ENCODE assay signal across 28 cellular contexts in genomic region chr16:54174201-54174600, GRCh38.
DNase-seq lines count a peak whose midpoint lies in the region; ATAC-seq, FAIRE-seq and TF ChIP-seq lines count a peak whose summit lies in the region.
"Had no signal": no experiment of that assay in that cellular context is flagged by ENCODE, and none has a peak within 500 bp of the region (broad histone marks: within the 10 kb centered on the region; RNA-seq: fewer than 3 reads in every experiment).

No MANE protein-coding gene starts in this region.

- H3K79me2 ChIP-seq in HepG2 (ENCODE audit: insufficient read depth, low read length) = no peaks in the 10 kb centered on the region

- in situ Hi-C loops in HepG2 (cut with HindIII; ENCODE audit: extremely low pct_ligation_motif_present, low pct_unique_long_range_greater_than_20kb) = no loop called here

- H3K27ac ChIP-seq in HepG2 (ENCODE audit: extremely low read length, insufficient read depth, low read length) = peak overlapping the region; percentile 97
- H3K27ac ChIP-seq in right lobe of liver = peak overlapping the region in 1 of 3 donors; percentile 83
- H3K27ac ChIP-seq: BLaER1, RWPE1, SK-N-MC, transverse colon had no signal

- no peak overlapping the region for H2AFZ ChIP-seq in HepG2 (ENCODE audit: low read length)

- BruUV-seq in HepG2 (replicated peaks; lab: Mats Ljungman, UMichigan) = no TSS peak

- TF ChIP-seq CTCF in HepG2 (CRISPR knock-in tag; IDR thresholded peaks at IDR 0.05) (no peak), right lobe of liver (IDR thresholded peaks at IDR 0.05) (no peak)

- no peaks in the 10 kb centered on the region for H3K36me3 ChIP-seq in HepG2 (replicated peaks in 1 of 2; ENCODE audit: control insufficient read depth in 1 of 2, insufficient read depth in 2 of 2, low read length in 2 of 2)
- no peaks in the 10 kb centered on the region for H3K36me3 ChIP-seq in right lobe of liver
- H3K36me3 ChIP-seq: BLaER1, pancreas, transverse colon had no signal

- no peak for TF ChIP-seq POLR2A in HepG2 (IDR thresholded peaks at IDR 0.05; ENCODE audit: insufficient read depth in 1 of 2, low read depth in 2 of 2, low read length in 2 of 2)
- TF ChIP-seq POLR2A in right lobe of liver (IDR thresholded peaks at IDR 0.05) = no peak

- CTCF ChIA-PET in HepG2 (lab: Yijun Ruan, JAX; ENCODE audit: low intra/inter-chr PET ratio, low total read pairs) = no interaction called here

- intact Hi-C loops in HepG2 (cut with micrococcal nuclease; ENCODE audit: unreplicated experiment) = loop anchor here (2.0 to 10.0 kb wide), 3 partner anchors 109 to 629 kb away; partner anchors contain the start of gene IRX3
- intact Hi-C loops in right lobe of liver (cut with DNase I) = no loop called here

- H3K9me3 ChIP-seq in HepG2 (ENCODE audit: low read length) (no peaks in the 10 kb centered on the region), right lobe of liver (no peaks in the 10 kb centered on the region)
- H3K9me3 ChIP-seq: BLaER1, pancreas, transverse colon had no signal

- no peak for TF ChIP-seq RAD21 in HepG2 (CRISPR knock-in tag; IDR thresholded peaks at IDR 0.05)

- H3K27me3 ChIP-seq in HepG2 (ENCODE audit: control insufficient read depth in 1 of 2, insufficient read depth in 2 of 2, low read length in 2 of 2) (no peaks in the 10 kb centered on the region), right lobe of liver (no peaks in the 10 kb centered on the region)
- H3K27me3 ChIP-seq: pancreas had no signal

- H3K4me3 ChIP-seq in HepG2 (replicated peaks in 1 of 3; ENCODE audit: insufficient read depth in 1 of 3, low read depth in 2 of 3, low read length in 3 of 3) (no peak overlapping the region), right lobe of liver (no peak overlapping the region)
- H3K4me3 ChIP-seq: BLaER1, pancreas, SK-N-MC, transverse colon had no signal

- H3K4me1 ChIP-seq in HepG2 (ENCODE audit: insufficient read depth, low read length) (peaks cover 91% of the 10 kb centered on the region), right lobe of liver (peaks cover 0 to 41% (median 17%) of the 10 kb centered on the region in 4 donors)
- H3K4me1 ChIP-seq: BLaER1 had no signal

- WGBS in HepG2 (ENCODE audit: low lambda C conversion rate) = 70% methylated on average over 5 of the region's 5 CpGs
- WGBS in right lobe of liver (ENCODE audit: insufficient coverage, low coverage, low lambda C conversion rate, missing lambda C conversion rate) = 6% methylated on average over 3 of the region's 5 CpGs

- POLR2A ChIA-PET in HepG2 (lab: Yijun Ruan, JAX) = interaction anchor here (0.6 to 4.6 kb wide), 10 partner anchors 9 to 227 kb away, joined by 3 to 155 read pairs (median 4); no protein-coding TSS in a partner anchor

- H3K4me2 ChIP-seq in HepG2 (ENCODE audit: low read depth, low read length) = peak overlapping the region; percentile 90
- H3K4me2 ChIP-seq: BLaER1 had no signal

- no peak for TF ChIP-seq EP300 in HepG2 (IDR thresholded peaks at IDR 0.05; ENCODE audit: low read depth in 2 of 2, low read length in 2 of 2)
- TF ChIP-seq EP300 in HepG2 (CRISPR knock-in tag; IDR thresholded peaks at IDR 0.05; ENCODE audit: borderline replicate concordance) = no peak

- peak overlapping the region; percentile 79 for H3K9ac ChIP-seq in HepG2 (ENCODE audit: insufficient read depth, low read depth, low read length)
- H3K9ac ChIP-seq: BLaER1 had no signal

- ATAC-seq in HepG2 = no peak
- ATAC-seq in right lobe of liver = no peak
- ATAC-seq in GM18861 (IDR thresholded peaks at IDR 0.05; ENCODE audit: unreplicated experiment) = no peak
- ATAC-seq: activated CD8-positive, alpha-beta T cell treated with anti-CD3 and anti-CD28 coated beads, Interleukin-2, amount 10 ng/mL, durations not matched to agents 7 days and 5 days; pancreas had no signal

- DNase-seq in HepG2 (ENCODE audit: low spot score) (no peak), right lobe of liver (no peak), SK-N-DZ (ENCODE audit: low spot score) (peak; percentile 37), iPS-NIHi7 (ENCODE audit: extremely low spot score) (peak; percentile 30), inferior parietal cortex (ENCODE audit: extremely low spot score) (no peak), SW 1271 (lab: John Stamatoyannopoulos, UW) (no peak)
- DNase-seq in activated CD4-positive, alpha-beta T cell treated with anti-CD3 and anti-CD28 coated beads for 4 hours = no peak
- DNase-seq: ACHN; activated CD8-positive, alpha-beta T cell treated with anti-CD3 and anti-CD28 coated beads, Interleukin-2, amount 10 ng/mL, durations not matched to agents 7 days and 5 days; activated effector memory CD4-positive, alpha-beta T cell treated with Interleukin-2 at 50 U/mL for 16 hours; activated naive CD8-positive, alpha-beta T cell treated with anti-CD3 and anti-CD28 coated beads, Interleukin-2, amount 10 ng/mL, durations not matched to agents 7 days and 5 days; activated T-cell treated with anti-CD3 and anti-CD28 coated beads for 4 hours; DMS79; HFFc6; kidney glomerular epithelial cell; NCI-H2029 treated with DMSO at 0.1 percent for 48 hours; NCI-H226; pancreas; retina; stimulated activated CD4-positive, alpha-beta T cell treated with anti-CD3 and anti-CD28 coated beads, Interleukin-2, amount 100 ng/mL, for 24 hours; transverse colon had no signal

- no peak for FAIRE-seq in HepG2 (lab: Jason Lieb, UNC)
- FAIRE-seq: astrocyte, endothelial cell of umbilical vein, GM18507, pancreas had no signal

- H4K20me1 ChIP-seq in HepG2 (ENCODE audit: insufficient read depth, low read length) = no peaks in the 10 kb centered on the region
- H4K20me1 ChIP-seq: BLaER1 had no signal

TF ChIP-seq in HepG2, 621 proteins besides CTCF, POLR2A, EP300 and RAD21 (continues in another document):
- TF ChIP-seq FOXJ3 (CRISPR knock-in tag; IDR thresholded peaks at IDR 0.05; ENCODE audit: borderline replicate concordance) (no peak), SNAI1 (CRISPR knock-in tag; IDR thresholded peaks at IDR 0.05; ENCODE audit: borderline replicate concordance) (0 out of 2 replicates have a peak, but pooled peaks have one; percentile 44), PRMT3 (CRISPR knock-in tag; IDR thresholded peaks at IDR 0.05; ENCODE audit: borderline replicate concordance, low read depth) (no peak), TEAD3 (CRISPR knock-in tag; optimal IDR thresholded peaks at IDR 0.05; ENCODE audit: borderline replicate concordance) (peak; percentile 31), ZFX (CRISPR knock-in tag; IDR thresholded peaks at IDR 0.05; ENCODE audit: low read depth) (peak; percentile 14; the same call in 1 of the 2 replicates), ZNF850 (CRISPR knock-in tag; conservative IDR thresholded peaks at IDR 0.05) (no peak), ZNF274 (CRISPR knock-in tag; IDR thresholded peaks at IDR 0.05) (0 out of 2 replicates have a peak, but pooled peaks have one; percentile 17), TSC22D2 (CRISPR knock-in tag; IDR thresholded peaks at IDR 0.05; ENCODE audit: borderline replicate concordance) (0 out of 2 replicates have a peak, but pooled peaks have one; percentile 37), ZNF687 (CRISPR knock-in tag; IDR thresholded peaks at IDR 0.05) (peak; percentile 65), ZNF282 (IDR thresholded peaks at IDR 0.05; ENCODE audit: partially characterized antibody) (no peak), ZNF720 (CRISPR knock-in tag; IDR thresholded peaks at IDR 0.05) (no peak), ZNF740 (CRISPR knock-in tag; IDR thresholded peaks at IDR 0.05) (peak; percentile 79; the same call in 1 of the 2 replicates), ZNF589 (CRISPR knock-in tag; conservative IDR thresholded peaks at IDR 0.05) (no peak)

Comparison
In these comparisons a context has a peak if more than half of its experiments do, and no peak if none do; other contexts are left out.
1. DNase-seq: peak in SK-N-DZ (single experiment) and iPS-NIHi7 (single experiment); none in HepG2 (single experiment), right lobe of liver (0 of 3), inferior parietal cortex (single experiment), activated CD4-positive, alpha-beta T cell treated with anti-CD3 and anti-CD28 coated beads for 4 hours (0 of 2) and SW 1271 (0 of 2).